1 cellular context compared by ENCODE assay signal in the genomic region with DNA sequence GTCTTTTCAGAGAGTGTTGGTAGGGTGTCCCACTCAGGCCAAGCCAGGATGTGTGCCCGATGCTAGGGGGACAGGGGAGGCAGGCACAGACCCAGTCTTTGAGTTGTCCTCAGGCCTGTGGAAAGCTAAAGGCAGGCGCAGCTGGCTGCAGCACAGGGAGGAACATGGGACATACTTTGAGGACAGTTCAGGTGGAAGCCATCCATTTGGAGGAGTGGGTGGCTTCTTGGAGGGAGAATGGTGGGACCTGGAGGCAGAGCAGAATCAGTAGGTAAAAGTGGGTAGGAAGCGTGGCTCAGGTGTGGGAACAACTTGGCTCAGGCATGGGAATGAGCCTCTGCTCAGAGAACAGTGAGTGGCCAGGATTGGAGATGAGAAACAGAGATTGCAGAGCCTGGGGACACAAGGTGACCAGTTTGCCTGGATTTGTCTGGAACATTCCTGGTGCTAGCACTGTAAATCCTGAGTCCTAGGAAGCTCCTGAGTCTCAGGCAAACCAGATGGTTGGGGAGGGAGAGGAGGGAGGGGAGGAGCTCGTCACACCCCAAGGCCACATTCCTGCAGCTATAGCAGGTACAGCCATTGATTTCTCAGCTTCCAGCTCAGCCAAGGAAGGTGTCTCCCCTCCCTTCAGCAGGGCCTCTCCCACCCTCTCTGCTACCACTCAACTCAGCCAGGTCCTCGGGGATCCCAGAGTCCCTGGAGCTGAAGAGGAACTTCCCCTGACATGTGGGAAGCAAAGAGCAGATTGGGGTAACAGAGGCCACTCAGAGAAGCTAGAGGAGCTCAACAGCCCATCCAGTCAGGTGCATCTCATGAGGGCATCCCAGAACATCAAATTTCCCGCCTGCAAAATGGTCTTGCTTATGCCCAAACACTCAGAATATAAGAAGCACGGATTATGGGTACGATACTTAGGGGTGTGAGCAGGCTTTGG.
TF ChIP-seq lines count a peak whose summit lies in the region.

No MANE protein-coding gene starts in this region.

TF ChIP-seq in HepG2, 621 proteins besides CTCF, POLR2A, EP300 and RAD21 (continued from another document and continues in another):
- TF ChIP-seq, protein P1, sequence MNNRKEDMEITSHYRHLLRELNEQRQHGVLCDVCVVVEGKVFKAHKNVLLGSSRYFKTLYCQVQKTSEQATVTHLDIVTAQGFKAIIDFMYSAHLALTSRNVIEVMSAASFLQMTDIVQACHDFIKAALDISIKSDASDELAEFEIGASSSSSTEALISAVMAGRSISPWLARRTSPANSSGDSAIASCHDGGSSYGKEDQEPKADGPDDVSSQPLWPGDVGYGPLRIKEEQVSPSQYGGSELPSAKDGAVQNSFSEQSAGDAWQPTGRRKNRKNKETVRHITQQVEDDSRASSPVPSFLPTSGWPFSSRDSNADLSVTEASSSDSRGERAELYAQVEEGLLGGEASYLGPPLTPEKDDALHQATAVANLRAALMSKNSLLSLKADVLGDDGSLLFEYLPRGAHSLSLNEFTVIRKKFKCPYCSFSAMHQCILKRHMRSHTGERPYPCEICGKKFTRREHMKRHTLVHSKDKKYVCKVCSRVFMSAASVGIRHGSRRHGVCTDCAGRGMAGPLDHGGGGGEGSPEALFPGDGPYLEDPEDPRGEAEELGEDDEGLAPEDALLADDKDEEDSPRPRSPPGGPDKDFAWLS (CRISPR knock-in tag; IDR thresholded peaks at IDR 0.05; ENCODE audit: borderline replicate concordance), result no peak
- TF ChIP-seq ZNF205 (CRISPR knock-in tag; IDR thresholded peaks at IDR 0.05) (no peak), FOXM1 (CRISPR knock-in tag; IDR thresholded peaks at IDR 0.05) (no peak), HIVEP1 (CRISPR knock-in tag; IDR thresholded peaks at IDR 0.05) (0 out of 2 replicates have a peak, but pooled peaks have one; percentile 38), ZNF788 (CRISPR knock-in tag; IDR thresholded peaks at IDR 0.05; ENCODE audit: borderline replicate concordance) (no peak), CBX5 (CRISPR knock-in tag; IDR thresholded peaks at IDR 0.05; ENCODE audit: borderline replicate concordance) (no peak), SRSF1 (optimal IDR thresholded peaks at IDR 0.05; ENCODE audit: low read depth, low read length) (no peak), ZNF17 (CRISPR knock-in tag; IDR thresholded peaks at IDR 0.05) (no peak), ZFP36L1 (CRISPR knock-in tag; IDR thresholded peaks at IDR 0.05) (0 out of 2 replicates have a peak, but pooled peaks have one; percentile 39), RXRB (CRISPR knock-in tag; IDR thresholded peaks at IDR 0.05; ENCODE audit: borderline replicate concordance) (peak; percentile 57), FOXO1 (CRISPR knock-in tag; IDR thresholded peaks at IDR 0.05) (peak; percentile 36; the same call in 1 of the 2 replicates), ZNF264 (CRISPR knock-in tag; IDR thresholded peaks at IDR 0.05) (no peak), PBX3 (CRISPR knock-in tag; IDR thresholded peaks at IDR 0.05; ENCODE audit: borderline replicate concordance) (no peak), THAP11 (CRISPR knock-in tag; IDR thresholded peaks at IDR 0.05) (no peak), ATAD3A (CRISPR knock-in tag; IDR thresholded peaks at IDR 0.05) (no peak), HNF4G (IDR thresholded peaks at IDR 0.05; ENCODE audit: borderline replicate concordance, low read depth, low read length) (no peak), HNF4G (CRISPR knock-in tag; IDR thresholded peaks at IDR 0.05; ENCODE audit: borderline replicate concordance, low read depth) (no peak), ZNF230 (CRISPR knock-in tag; IDR thresholded peaks at IDR 0.05) (no peak), ZNF331 (CRISPR knock-in tag; IDR thresholded peaks at IDR 0.05) (no peak), HNF1B (CRISPR knock-in tag; IDR thresholded peaks at IDR 0.05) (0 out of 2 replicates have a peak, but pooled peaks have one; percentile 18), CCAR2 (optimal IDR thresholded peaks at IDR 0.05; ENCODE audit: low read depth, low read length) (no peak), STAT5B (CRISPR knock-in tag; IDR thresholded peaks at IDR 0.05) (no peak), AKAP8 (CRISPR knock-in tag; IDR thresholded peaks at IDR 0.05) (no peak), ZNF780A (CRISPR knock-in tag; IDR thresholded peaks at IDR 0.05) (no peak)
- TF ChIP-seq, protein P2, sequence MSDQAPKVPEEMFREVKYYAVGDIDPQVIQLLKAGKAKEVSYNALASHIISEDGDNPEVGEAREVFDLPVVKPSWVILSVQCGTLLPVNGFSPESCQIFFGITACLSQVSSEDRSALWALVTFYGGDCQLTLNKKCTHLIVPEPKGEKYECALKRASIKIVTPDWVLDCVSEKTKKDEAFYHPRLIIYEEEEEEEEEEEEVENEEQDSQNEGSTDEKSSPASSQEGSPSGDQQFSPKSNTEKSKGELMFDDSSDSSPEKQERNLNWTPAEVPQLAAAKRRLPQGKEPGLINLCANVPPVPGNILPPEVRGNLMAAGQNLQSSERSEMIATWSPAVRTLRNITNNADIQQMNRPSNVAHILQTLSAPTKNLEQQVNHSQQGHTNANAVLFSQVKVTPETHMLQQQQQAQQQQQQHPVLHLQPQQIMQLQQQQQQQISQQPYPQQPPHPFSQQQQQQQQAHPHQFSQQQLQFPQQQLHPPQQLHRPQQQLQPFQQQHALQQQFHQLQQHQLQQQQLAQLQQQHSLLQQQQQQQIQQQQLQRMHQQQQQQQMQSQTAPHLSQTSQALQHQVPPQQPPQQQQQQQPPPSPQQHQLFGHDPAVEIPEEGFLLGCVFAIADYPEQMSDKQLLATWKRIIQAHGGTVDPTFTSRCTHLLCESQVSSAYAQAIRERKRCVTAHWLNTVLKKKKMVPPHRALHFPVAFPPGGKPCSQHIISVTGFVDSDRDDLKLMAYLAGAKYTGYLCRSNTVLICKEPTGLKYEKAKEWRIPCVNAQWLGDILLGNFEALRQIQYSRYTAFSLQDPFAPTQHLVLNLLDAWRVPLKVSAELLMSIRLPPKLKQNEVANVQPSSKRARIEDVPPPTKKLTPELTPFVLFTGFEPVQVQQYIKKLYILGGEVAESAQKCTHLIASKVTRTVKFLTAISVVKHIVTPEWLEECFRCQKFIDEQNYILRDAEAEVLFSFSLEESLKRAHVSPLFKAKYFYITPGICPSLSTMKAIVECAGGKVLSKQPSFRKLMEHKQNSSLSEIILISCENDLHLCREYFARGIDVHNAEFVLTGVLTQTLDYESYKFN (CRISPR knock-in tag; conservative IDR thresholded peaks at IDR 0.05), result peak; percentile 60; the same call in 1 of the 2 replicates
- TF ChIP-seq, protein P3, sequence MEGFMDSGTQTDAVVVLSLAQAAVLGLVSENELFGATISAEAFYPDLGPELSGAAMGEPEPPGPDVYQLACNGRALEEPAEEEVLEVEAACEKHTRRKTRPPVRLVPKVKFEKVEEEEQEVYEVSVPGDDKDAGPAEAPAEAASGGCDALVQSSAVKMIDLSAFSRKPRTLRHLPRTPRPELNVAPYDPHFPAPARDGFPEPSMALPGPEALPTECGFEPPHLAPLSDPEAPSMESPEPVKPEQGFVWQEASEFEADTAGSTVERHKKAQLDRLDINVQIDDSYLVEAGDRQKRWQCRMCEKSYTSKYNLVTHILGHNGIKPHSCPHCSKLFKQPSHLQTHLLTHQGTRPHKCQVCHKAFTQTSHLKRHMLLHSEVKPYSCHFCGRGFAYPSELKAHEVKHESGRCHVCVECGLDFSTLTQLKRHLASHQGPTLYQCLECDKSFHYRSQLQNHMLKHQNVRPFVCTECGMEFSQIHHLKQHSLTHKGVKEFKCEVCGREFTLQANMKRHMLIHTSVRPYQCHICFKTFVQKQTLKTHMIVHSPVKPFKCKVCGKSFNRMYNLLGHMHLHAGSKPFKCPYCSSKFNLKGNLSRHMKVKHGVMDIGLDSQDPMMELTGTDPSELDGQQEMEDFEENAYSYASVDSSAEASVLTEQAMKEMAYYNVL (CRISPR knock-in tag; IDR thresholded peaks at IDR 0.05; ENCODE audit: borderline replicate concordance), result 0 out of 2 replicates have a peak, but pooled peaks have one; percentile 58
- TF ChIP-seq, protein P4, sequence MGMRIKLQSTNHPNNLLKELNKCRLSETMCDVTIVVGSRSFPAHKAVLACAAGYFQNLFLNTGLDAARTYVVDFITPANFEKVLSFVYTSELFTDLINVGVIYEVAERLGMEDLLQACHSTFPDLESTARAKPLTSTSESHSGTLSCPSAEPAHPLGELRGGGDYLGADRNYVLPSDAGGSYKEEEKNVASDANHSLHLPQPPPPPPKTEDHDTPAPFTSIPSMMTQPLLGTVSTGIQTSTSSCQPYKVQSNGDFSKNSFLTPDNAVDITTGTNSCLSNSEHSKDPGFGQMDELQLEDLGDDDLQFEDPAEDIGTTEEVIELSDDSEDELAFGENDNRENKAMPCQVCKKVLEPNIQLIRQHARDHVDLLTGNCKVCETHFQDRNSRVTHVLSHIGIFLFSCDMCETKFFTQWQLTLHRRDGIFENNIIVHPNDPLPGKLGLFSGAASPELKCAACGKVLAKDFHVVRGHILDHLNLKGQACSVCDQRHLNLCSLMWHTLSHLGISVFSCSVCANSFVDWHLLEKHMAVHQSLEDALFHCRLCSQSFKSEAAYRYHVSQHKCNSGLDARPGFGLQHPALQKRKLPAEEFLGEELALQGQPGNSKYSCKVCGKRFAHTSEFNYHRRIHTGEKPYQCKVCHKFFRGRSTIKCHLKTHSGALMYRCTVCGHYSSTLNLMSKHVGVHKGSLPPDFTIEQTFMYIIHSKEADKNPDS (CRISPR knock-in tag; IDR thresholded peaks at IDR 0.05), result 0 out of 2 replicates have a peak, but pooled peaks have one; percentile 53
- TF ChIP-seq, protein P5, sequence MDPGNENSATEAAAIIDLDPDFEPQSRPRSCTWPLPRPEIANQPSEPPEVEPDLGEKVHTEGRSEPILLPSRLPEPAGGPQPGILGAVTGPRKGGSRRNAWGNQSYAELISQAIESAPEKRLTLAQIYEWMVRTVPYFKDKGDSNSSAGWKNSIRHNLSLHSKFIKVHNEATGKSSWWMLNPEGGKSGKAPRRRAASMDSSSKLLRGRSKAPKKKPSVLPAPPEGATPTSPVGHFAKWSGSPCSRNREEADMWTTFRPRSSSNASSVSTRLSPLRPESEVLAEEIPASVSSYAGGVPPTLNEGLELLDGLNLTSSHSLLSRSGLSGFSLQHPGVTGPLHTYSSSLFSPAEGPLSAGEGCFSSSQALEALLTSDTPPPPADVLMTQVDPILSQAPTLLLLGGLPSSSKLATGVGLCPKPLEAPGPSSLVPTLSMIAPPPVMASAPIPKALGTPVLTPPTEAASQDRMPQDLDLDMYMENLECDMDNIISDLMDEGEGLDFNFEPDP (CRISPR knock-in tag; conservative IDR thresholded peaks at IDR 0.05), result no peak
- TF ChIP-seq, protein P6, sequence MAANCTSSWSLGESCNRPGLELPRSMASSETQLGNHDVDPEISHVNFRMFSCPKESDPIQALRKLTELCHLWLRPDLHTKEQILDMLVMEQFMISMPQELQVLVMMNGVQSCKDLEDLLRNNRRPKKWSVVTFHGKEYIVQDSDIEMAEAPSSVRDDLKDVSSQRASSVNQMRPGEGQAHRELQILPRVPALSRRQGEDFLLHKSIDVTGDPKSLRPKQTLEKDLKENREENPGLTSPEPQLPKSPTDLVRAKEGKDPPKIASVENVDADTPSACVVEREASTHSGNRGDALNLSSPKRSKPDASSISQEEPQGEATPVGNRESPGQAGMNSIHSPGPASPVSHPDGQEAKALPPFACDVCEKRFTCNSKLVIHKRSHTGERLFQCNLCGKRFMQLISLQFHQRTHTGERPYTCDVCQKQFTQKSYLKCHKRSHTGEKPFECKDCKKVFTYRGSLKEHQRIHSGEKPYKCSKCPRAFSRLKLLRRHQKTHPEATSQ (CRISPR knock-in tag; IDR thresholded peaks at IDR 0.05; ENCODE audit: borderline replicate concordance), result no peak
- TF ChIP-seq, protein P7, sequence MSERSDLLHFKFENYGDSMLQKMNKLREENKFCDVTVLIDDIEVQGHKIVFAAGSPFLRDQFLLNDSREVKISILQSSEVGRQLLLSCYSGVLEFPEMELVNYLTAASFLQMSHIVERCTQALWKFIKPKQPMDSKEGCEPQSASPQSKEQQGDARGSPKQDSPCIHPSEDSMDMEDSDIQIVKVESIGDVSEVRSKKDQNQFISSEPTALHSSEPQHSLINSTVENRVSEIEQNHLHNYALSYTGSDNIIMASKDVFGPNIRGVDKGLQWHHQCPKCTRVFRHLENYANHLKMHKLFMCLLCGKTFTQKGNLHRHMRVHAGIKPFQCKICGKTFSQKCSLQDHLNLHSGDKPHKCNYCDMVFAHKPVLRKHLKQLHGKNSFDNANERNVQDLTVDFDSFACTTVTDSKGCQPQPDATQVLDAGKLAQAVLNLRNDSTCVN (CRISPR knock-in tag; IDR thresholded peaks at IDR 0.05; ENCODE audit: borderline replicate concordance), result peak; percentile 20; the same call in 1 of the 2 replicates
- TF ChIP-seq, protein P8, sequence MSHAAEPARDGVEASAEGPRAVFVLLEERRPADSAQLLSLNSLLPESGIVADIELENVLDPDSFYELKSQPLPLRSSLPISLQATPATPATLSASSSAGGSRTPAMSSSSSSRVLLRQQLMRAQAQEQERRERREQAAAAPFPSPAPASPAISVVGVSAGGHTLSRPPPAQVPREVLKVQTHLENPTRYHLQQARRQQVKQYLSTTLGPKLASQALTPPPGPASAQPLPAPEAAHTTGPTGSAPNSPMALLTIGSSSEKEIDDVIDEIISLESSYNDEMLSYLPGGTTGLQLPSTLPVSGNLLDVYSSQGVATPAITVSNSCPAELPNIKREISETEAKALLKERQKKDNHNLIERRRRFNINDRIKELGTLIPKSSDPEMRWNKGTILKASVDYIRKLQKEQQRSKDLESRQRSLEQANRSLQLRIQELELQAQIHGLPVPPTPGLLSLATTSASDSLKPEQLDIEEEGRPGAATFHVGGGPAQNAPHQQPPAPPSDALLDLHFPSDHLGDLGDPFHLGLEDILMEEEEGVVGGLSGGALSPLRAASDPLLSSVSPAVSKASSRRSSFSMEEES (CRISPR knock-in tag; IDR thresholded peaks at IDR 0.05), result no peak
